Comparison of ENCODE assay signal across 12 cellular contexts in genomic region chr2:20451761-20452499, GRCh38. TPM values are rescaled to one million over a fixed set of nuclear protein-coding genes. Genes with fewer than 3 reads are reported as not detected.
DNase-seq lines count a peak whose midpoint lies in the region; TF ChIP-seq lines count a peak whose summit lies in the region.
"Had no signal": no experiment of that assay in that cellular context is flagged by ENCODE, and none has a peak within 500 bp of the region (broad histone marks: within the 10 kb centered on the region; RNA-seq: fewer than 3 reads in every experiment).

No MANE protein-coding gene starts in this region.

- H3K4me3 Mint-ChIP-seq in nephron: peak overlapping the region; percentile 28 to 91 (median 36)
- no peak overlapping the region for H3K4me3 Mint-ChIP-seq in activated naive CD8-positive, alpha-beta T cell treated with anti-CD3 and anti-CD28 coated beads for 36 hours
- H3K4me3 Mint-ChIP-seq: activated B cell treated with CpG ODN at 0.5 μM for 24 hours; CD4-positive, CD25-positive, alpha-beta regulatory T cell had no signal

- peaks cover 34% of the 10 kb centered on the region for H3K4me1 Mint-ChIP-seq in nephron
- peaks cover 8% of the 10 kb centered on the region for H3K4me1 Mint-ChIP-seq in activated naive CD8-positive, alpha-beta T cell treated with anti-CD3 and anti-CD28 coated beads for 36 hours

- H3K27ac ChIP-seq in dorsolateral prefrontal cortex (peak overlapping the region; percentile 88 to 100 (median 99)), thyroid gland (peak overlapping the region; percentile 99 to 100 (median 100))

- H3K36me3 ChIP-seq in thyroid gland: peaks cover 0 to 19% of the 10 kb centered on the region in 2 donors

- no peak for TF ChIP-seq POLR2A in thyroid gland (IDR thresholded peaks at IDR 0.05)

- H3K27me3 Mint-ChIP-seq in nephron (ENCODE audit: low read depth): peaks cover 15% of the 10 kb centered on the region
- H3K27me3 Mint-ChIP-seq in activated naive CD8-positive, alpha-beta T cell treated with anti-CD3 and anti-CD28 coated beads for 36 hours: peaks cover 34% of the 10 kb centered on the region

- H3K9me3 ChIP-seq in thyroid gland: no peaks in the 10 kb centered on the region

- 89 to 92% methylated on average over 7 of the region's 7 CpGs for WGBS in thyroid gland, 2 donors

- H3K27me3 ChIP-seq in dorsolateral prefrontal cortex (no peaks in the 10 kb centered on the region), thyroid gland (no peaks in the 10 kb centered on the region)

- peak overlapping the region in 37 of 59 donors; percentile 26 to 99 (median 95) for H3K4me3 ChIP-seq in dorsolateral prefrontal cortex
- no peak overlapping the region for H3K4me3 ChIP-seq in thyroid gland (replicated peaks in 1 of 3)

- TF ChIP-seq CTCF in dorsolateral prefrontal cortex (IDR thresholded peaks at IDR 0.05 in 54 of 56, conservative IDR thresholded peaks at IDR 0.05 in 2 of 56; ENCODE audit: low read depth in 1 of 56, partially characterized antibody in 56 of 56): no peak
- no peak for TF ChIP-seq CTCF in nephron (IDR thresholded peaks at IDR 0.05; ENCODE audit: unreplicated experiment in 3 of 3)
- no peak for TF ChIP-seq CTCF in thyroid gland (IDR thresholded peaks at IDR 0.05)

- intact Hi-C loops in dorsolateral prefrontal cortex (cut with DNase I) (loop anchor here (2.0 kb wide), 2 partner anchors 63 to 65 kb away; no protein-coding TSS in a partner anchor), thyroid gland (cut with DNase I) (no loop called here)

- H3K4me1 ChIP-seq in thyroid gland: peaks cover 23 to 29% of the 10 kb centered on the region in 2 donors

- peaks cover 11% of the 10 kb centered on the region for H3K36me3 Mint-ChIP-seq in nephron (ENCODE audit: low read depth)
- no peaks in the 10 kb centered on the region for H3K36me3 Mint-ChIP-seq in activated naive CD8-positive, alpha-beta T cell treated with anti-CD3 and anti-CD28 coated beads for 36 hours
- H3K36me3 Mint-ChIP-seq: CD4-positive, CD25-positive, alpha-beta regulatory T cell had no signal

- no peaks in the 10 kb centered on the region for H3K9me3 Mint-ChIP-seq in nephron
- H3K9me3 Mint-ChIP-seq in activated naive CD8-positive, alpha-beta T cell treated with anti-CD3 and anti-CD28 coated beads for 36 hours: no peaks in the 10 kb centered on the region
- H3K9me3 Mint-ChIP-seq: activated B cell treated with CpG ODN at 0.5 μM for 24 hours had no signal

- DNase-seq in activated CD8-positive, alpha-beta memory T cell treated with anti-CD3 and anti-CD28 coated beads, Interleukin-2, amount 50 U/mL, for 48 hours: peak; percentile 10
- DNase-seq in activated CD8-positive, alpha-beta memory T cell treated with anti-CD3 and anti-CD28 coated beads, Interleukin-2, amount 50 U/mL, for 4 hours: no peak
- DNase-seq in dorsolateral prefrontal cortex: peak in 1 of 10 donors; percentile 2
- DNase-seq in thyroid gland: no peak
- DNase-seq in NOMO-1 (lab: John Stamatoyannopoulos, UW; ENCODE audit: unreplicated experiment in 2 of 2): no peak
- DNase-seq in NCI-H187 treated with DMSO at 0.1 percent for 48 hours (lab: John Stamatoyannopoulos, UW): no peak
- DNase-seq in activated naive CD8-positive, alpha-beta T cell treated with anti-CD3 and anti-CD28 coated beads for 36 hours: no peak
- DNase-seq: activated B cell treated with CpG ODN at 0.5 μM for 24 hours; CD4-positive, CD25-positive, alpha-beta regulatory T cell; NCI-H1694; NCI-H510A treated with DMSO at 0.1 percent for 48 hours had no signal

- H3K27ac Mint-ChIP-seq in nephron: peak overlapping the region; percentile 72 to 83 (median 83)
- H3K27ac Mint-ChIP-seq in activated naive CD8-positive, alpha-beta T cell treated with anti-CD3 and anti-CD28 coated beads for 36 hours: no peak overlapping the region
- H3K27ac Mint-ChIP-seq: activated B cell treated with CpG ODN at 0.5 μM for 24 hours; CD4-positive, CD25-positive, alpha-beta regulatory T cell had no signal

RNA-seq across cellular contexts. Expression of gene RHOB, which starts 5.1 kb away (rescaled TPM):
- total RNA-seq in dorsolateral prefrontal cortex (100 to 1,000 TPM; 206 to 544 (median 321) TPM), thyroid gland (100 to 1,000 TPM; 238 to 381 (median 271) TPM)
- total RNA-seq in activated naive CD8-positive, alpha-beta T cell treated with anti-CD3 and anti-CD28 coated beads for 36 hours: 10 to 100 TPM; 13.4 to 13.7 TPM

Comparison
In these comparisons a context has a peak if more than half of its experiments do, and no peak if none do; other contexts are left out.
1. H3K4me3 ChIP-seq: peak in dorsolateral prefrontal cortex (37 of 59); none in thyroid gland (0 of 3).
2. RNA of gene RHOB, which starts 5.1 kb away (total RNA-seq): 206 to 544 TPM in dorsolateral prefrontal cortex and 238 to 381 TPM in thyroid gland; 13.4 to 13.7 TPM in activated naive CD8-positive, alpha-beta T cell treated with anti-CD3 and anti-CD28 coated beads for 36 hours; every median in the first group is over 10 times any median in the second.